ENCODE assay signal across 11 cellular contexts in the genomic region with DNA sequence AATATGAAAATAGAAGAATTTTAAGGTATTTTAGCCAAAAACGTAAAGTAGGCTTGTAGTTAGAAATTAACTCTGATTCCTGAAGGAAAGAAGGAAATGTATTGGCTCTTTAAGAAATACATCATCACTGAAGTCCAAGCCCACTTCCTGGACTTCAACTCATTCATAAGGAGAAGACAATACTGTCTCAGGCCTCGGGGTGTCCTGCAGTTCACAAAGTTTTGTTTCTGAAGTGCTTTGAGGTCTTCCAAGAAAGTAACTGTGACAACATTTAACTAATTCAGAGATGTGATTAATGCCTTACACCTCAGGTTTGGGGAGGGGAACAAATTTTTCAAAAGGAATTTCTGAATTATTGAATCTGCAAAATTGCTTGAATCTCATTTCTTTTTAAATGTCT.
DNase-seq lines count a peak whose midpoint lies in the region; ATAC-seq, FAIRE-seq and TF ChIP-seq lines count a peak whose summit lies in the region.
"Had no signal": no experiment of that assay in that cellular context is flagged by ENCODE, and none has a peak within 500 bp of the region (broad histone marks: within the 10 kb centered on the region; RNA-seq: fewer than 3 reads in every experiment).

No MANE protein-coding gene starts in this region.

- H3K9ac ChIP-seq in keratinocyte (ENCODE audit: control insufficient read depth, extremely low read depth, insufficient read depth, low read length) = no peak overlapping the region

- H3K27ac ChIP-seq in keratinocyte (ENCODE audit: control insufficient read depth, insufficient read depth, low read length) = no peak overlapping the region

- peak; percentile 4 for DNase-seq in SIG-M5 treated with dmso at 0.1 percent for 504 hours (lab: John Stamatoyannopoulos, UW; ENCODE audit: unreplicated experiment)
- DNase-seq in SIG-M5 (lab: John Stamatoyannopoulos, UW) = no peak
- DNase-seq in astrocyte of the spinal cord (ENCODE audit: low read depth, low spot score) = peak; percentile 65
- no peak for DNase-seq in keratinocyte (ENCODE audit: low read depth, low spot score)
- DNase-seq in type B pancreatic cell (ENCODE audit: extremely low spot score, unreplicated experiment) = no peak
- DNase-seq in SHP77 (lab: John Stamatoyannopoulos, UW) = no peak
- no peak for DNase-seq in stimulated activated CD4-positive, alpha-beta T cell treated with anti-CD3 and anti-CD28 coated beads, Interleukin-1b, Interleukin-23, amount 100 ng/mL, for 48 hours
- DNase-seq: T-cell had no signal

- dilution Hi-C loops in keratinocyte (cut with MboI; ENCODE audit: extremely low pct_ligation_motif_present, low sequenced_read_pairs) = no loop called here

- H3K4me3 ChIP-seq in astrocyte of the spinal cord (ENCODE audit: low read depth, low read length) (no peak overlapping the region), keratinocyte (ENCODE audit: control insufficient read depth in 2 of 3, extremely low read depth in 1 of 3, insufficient read depth in 2 of 3, low read depth in 1 of 3, low read length in 3 of 3) (no peak overlapping the region)

- H3K4me3 Mint-ChIP-seq in type B pancreatic cell = peak overlapping the region; percentile 86

- no peaks in the 10 kb centered on the region for H3K9me3 Mint-ChIP-seq in type B pancreatic cell
- H3K9me3 Mint-ChIP-seq: T-cell had no signal

- FAIRE-seq in keratinocyte (lab: Jason Lieb, UNC) = no peak

- no peak overlapping the region for H3K27ac Mint-ChIP-seq in type B pancreatic cell
- H3K27ac Mint-ChIP-seq: activated naive CD8-positive, alpha-beta T cell; B cell; T-cell had no signal

- no peaks in the 10 kb centered on the region for H3K4me1 Mint-ChIP-seq in type B pancreatic cell (ENCODE audit: unreplicated experiment)

- in situ Hi-C loops in astrocyte of the spinal cord (cut with HindIII; ENCODE audit: low sequenced_read_pairs) = no loop called here

- no peak overlapping the region for H3K4me2 ChIP-seq in keratinocyte (ENCODE audit: control insufficient read depth, extremely low read depth, insufficient read depth, low read depth, low read length)

- no peaks in the 10 kb centered on the region for H3K9me3 ChIP-seq in keratinocyte (ENCODE audit: control insufficient read depth, low read depth, low read length)

- TF ChIP-seq CTCF in astrocyte of the spinal cord (IDR thresholded peaks at IDR 0.05; ENCODE audit: low read depth, low read length) = peak; percentile 7
- no peak for TF ChIP-seq CTCF in keratinocyte (optimal IDR thresholded peaks at IDR 0.05 in 1 of 3, IDR thresholded peaks at IDR 0.05 in 1 of 3, conservative IDR thresholded peaks at IDR 0.05 in 1 of 3; ENCODE audit: extremely low read depth in 1 of 3, insufficient read depth in 2 of 3, low read length in 3 of 3)
- no peak for TF ChIP-seq CTCF in type B pancreatic cell (conservative IDR thresholded peaks at IDR 0.05)

- peaks cover 4% of the 10 kb centered on the region for H3K4me1 ChIP-seq in keratinocyte (ENCODE audit: control insufficient read depth, extremely low read depth, insufficient read depth, low read length)

- H4K20me1 ChIP-seq in keratinocyte (ENCODE audit: control insufficient read depth, extremely low read depth, insufficient read depth, low read length) = no peaks in the 10 kb centered on the region

- no peaks in the 10 kb centered on the region for H3K27me3 ChIP-seq in keratinocyte (ENCODE audit: control insufficient read depth, extremely low read depth, insufficient read depth, low read length)

- peak overlapping the region; percentile 21 for H2AFZ ChIP-seq in keratinocyte (ENCODE audit: control insufficient read depth, low read length)

- no peaks in the 10 kb centered on the region for H3K36me3 Mint-ChIP-seq in type B pancreatic cell
- H3K36me3 Mint-ChIP-seq: activated naive CD8-positive, alpha-beta T cell; T-cell had no signal

- ATAC-seq in GM21529 (IDR thresholded peaks at IDR 0.05; ENCODE audit: unreplicated experiment) = no peak
- ATAC-seq: T-cell had no signal

- peaks cover 51% of the 10 kb centered on the region for H3K27me3 Mint-ChIP-seq in type B pancreatic cell

- H3K9me1 ChIP-seq in keratinocyte (ENCODE audit: control insufficient read depth, extremely low read depth, insufficient read depth, low read length) = no peaks in the 10 kb centered on the region

- H3K79me2 ChIP-seq in keratinocyte (ENCODE audit: control insufficient read depth, insufficient read depth, low read length) = no peaks in the 10 kb centered on the region

- H3K36me3 ChIP-seq in keratinocyte (ENCODE audit: control insufficient read depth in 2 of 2, extremely low read depth in 1 of 2, insufficient read depth in 2 of 2, low read length in 2 of 2) = no peaks in the 10 kb centered on the region

Comparison
In these comparisons a context has a peak if more than half of its experiments do, and no peak if none do; other contexts are left out.
1. DNase-seq: peak in SIG-M5 treated with dmso at 0.1 percent for 504 hours (single experiment) and astrocyte of the spinal cord (single experiment); none in SIG-M5 (single experiment), keratinocyte (single experiment), type B pancreatic cell (single experiment), SHP77 (0 of 2) and stimulated activated CD4-positive, alpha-beta T cell treated with anti-CD3 and anti-CD28 coated beads, Interleukin-1b, Interleukin-23, amount 100 ng/mL, for 48 hours (single experiment).